In genomic region chr18:37565985-37566478, GRCh38 we compare ENCODE assay signal across 8 cellular contexts. TPM values are rescaled to one million over a fixed set of nuclear protein-coding genes. Genes with fewer than 3 reads are reported as not detected.
A peak's percentile ranks its signal among the peaks of the same experiment; 100 is the strongest.
DNase-seq lines count a peak whose midpoint lies in the region; ATAC-seq and TF ChIP-seq lines count a peak whose summit lies in the region.

No MANE protein-coding gene starts in this region.

- H2BK120ac ChIP-seq in IMR-90 (ENCODE audit: low read depth, low read length), result no peak overlapping the region

- H4K91ac ChIP-seq in IMR-90 (ENCODE audit: insufficient read depth, low read depth, low read length), result no peak overlapping the region

- no peak overlapping the region for H2AK9ac ChIP-seq in IMR-90 (replicated peaks; ENCODE audit: low read depth, low read length, poor library complexity)

- H3K9me1 ChIP-seq in IMR-90 (ENCODE audit: insufficient read depth, low read length), result no peaks in the 10 kb centered on the region

- H3K18ac ChIP-seq in IMR-90 (ENCODE audit: low read depth, low read length), result no peak overlapping the region

- H4K20me1 ChIP-seq in IMR-90 (ENCODE audit: insufficient read depth, low read length) (no peaks in the 10 kb centered on the region), smooth muscle cell (ENCODE audit: low read depth) (no peaks in the 10 kb centered on the region)

- H3K4ac ChIP-seq in IMR-90 (ENCODE audit: low read depth, low read length), result no peak overlapping the region

- no peak for TF ChIP-seq RAD21 in IMR-90 (IDR thresholded peaks at IDR 0.05; ENCODE audit: low read length)

- H3K27ac ChIP-seq in IMR-90 (ENCODE audit: insufficient read depth, low read length) (no peak overlapping the region), smooth muscle cell (ENCODE audit: low read depth) (no peak overlapping the region)

- H3F3A ChIP-seq in smooth muscle cell (ENCODE audit: low read depth), result no peaks in the 10 kb centered on the region

- ATAC-seq in IMR-90 (ENCODE audit: low read depth), result peak; percentile 84
- no peak for ATAC-seq in GM18861 (IDR thresholded peaks at IDR 0.05; ENCODE audit: unreplicated experiment)
- no peak for ATAC-seq in HG03175 (IDR thresholded peaks at IDR 0.05; ENCODE audit: unreplicated experiment)

- H2BK5ac ChIP-seq in IMR-90 (ENCODE audit: low read depth, low read length, poor library complexity, severe bottlenecking), result no peak overlapping the region

- H2BK20ac ChIP-seq in IMR-90 (ENCODE audit: low read depth, low read length), result no peak overlapping the region

- H3K9me3 ChIP-seq in IMR-90 (ENCODE audit: control insufficient read depth, insufficient read depth, low read length), result no peaks in the 10 kb centered on the region
- H3K9me3 ChIP-seq in smooth muscle cell (replicated peaks; ENCODE audit: low read depth), result no peaks in the 10 kb centered on the region

- no CpG with 5 or more reads among the region's 49 CpGs for WGBS in IMR-90 (ENCODE audit: extremely low coverage in 2 of 2, insufficient read length in 1 of 2), 2 experiments
- 2% methylated on average over 20 of the region's 49 CpGs for WGBS in smooth muscle cell (ENCODE audit: low lambda C conversion rate)

- no peak overlapping the region for H2AFZ ChIP-seq in IMR-90 (replicated peaks; ENCODE audit: low read length, poor library complexity)
- peak overlapping the region; percentile 69 for H2AFZ ChIP-seq in smooth muscle cell (ENCODE audit: low read depth)

- no peak overlapping the region for H3K56ac ChIP-seq in IMR-90 (ENCODE audit: extremely low read depth, insufficient read depth, low read length)

- H3K36me3 ChIP-seq in IMR-90 (ENCODE audit: control insufficient read depth, insufficient read depth, low read length) (no peaks in the 10 kb centered on the region), smooth muscle cell (ENCODE audit: low read depth) (no peaks in the 10 kb centered on the region)

- DNase-seq in Ammon's horn (ENCODE audit: low spot score) (peak; percentile 63), IMR-90 (peak; percentile 5), astrocyte of the cerebellum (ENCODE audit: low read depth) (no peak), smooth muscle cell (lab: John Stamatoyannopoulos, UW; ENCODE audit: unreplicated experiment) (peak; percentile 26)
- DNase-seq in activated CD4-positive, alpha-beta T cell treated with anti-CD3 and anti-CD28 coated beads for 1 hour, result no peak

- CTCF ChIA-PET in IMR-90 (lab: Yijun Ruan, JAX), result no interaction called here

- peaks cover 1% of the 10 kb centered on the region; the same call in 1 of the 2 replicates for H3K4me1 ChIP-seq in IMR-90 (ENCODE audit: control insufficient read depth, insufficient read depth, low read length)
- peaks cover 22% of the 10 kb centered on the region for H3K4me1 ChIP-seq in smooth muscle cell (ENCODE audit: low read depth)

- dilution Hi-C loops in IMR-90 (cut with HindIII; ENCODE audit: low sequenced_read_pairs, unreplicated experiment), result no loop called here

- no peak for TF ChIP-seq CTCF in IMR-90 (conservative IDR thresholded peaks at IDR 0.05; ENCODE audit: low read depth, low read length)
- TF ChIP-seq CTCF in astrocyte of the cerebellum (IDR thresholded peaks at IDR 0.05; ENCODE audit: low read depth, low read length, missing control alignments), result no peak
- no peak for TF ChIP-seq CTCF in smooth muscle cell (IDR thresholded peaks at IDR 0.05; ENCODE audit: borderline replicate concordance, insufficient read depth, poor library complexity, severe bottlenecking)

- H3K4me3 ChIP-seq in IMR-90 (ENCODE audit: insufficient read depth, low read depth, low read length), result no peak overlapping the region; the same call in 1 of the 2 replicates
- H3K4me3 ChIP-seq in astrocyte of the cerebellum (ENCODE audit: low read depth, low read length), result peak overlapping the region; percentile 36
- peak overlapping the region; percentile 84 for H3K4me3 ChIP-seq in iPS-11a (ENCODE audit: low read depth, low read length)
- peak overlapping the region; percentile 55 for H3K4me3 ChIP-seq in smooth muscle cell

- peaks cover 46% of the 10 kb centered on the region for H3K27me3 ChIP-seq in IMR-90 (ENCODE audit: control insufficient read depth, insufficient read depth, low read length)
- peaks cover 88% of the 10 kb centered on the region for H3K27me3 ChIP-seq in smooth muscle cell (ENCODE audit: low read depth)

- no TSS peak for BruUV-seq in IMR-90 (replicated peaks; lab: Mats Ljungman, UMichigan)

- no peak; the same call in 1 of the 2 replicates for TF ChIP-seq POLR2A in IMR-90 (IDR thresholded peaks at IDR 0.05; ENCODE audit: low read depth, low read length)

- no peaks in the 10 kb centered on the region for H3K79me2 ChIP-seq in smooth muscle cell (ENCODE audit: low read depth)

- H3K23ac ChIP-seq in IMR-90 (ENCODE audit: low read depth, low read length), result no peak overlapping the region

- in situ Hi-C loops in IMR-90 (cut with MboI; ENCODE audit: low sequenced_read_pairs), result no loop called here
- in situ Hi-C loops in astrocyte of the cerebellum (cut with HindIII; ENCODE audit: low sequenced_read_pairs), result no loop called here

- H3K14ac ChIP-seq in IMR-90 (replicated peaks; ENCODE audit: low read depth, low read length), result no peak overlapping the region

- peak overlapping the region; percentile 44 for H3K4me2 ChIP-seq in IMR-90 (ENCODE audit: low read depth, low read length)
- H3K4me2 ChIP-seq in smooth muscle cell, result peak overlapping the region; percentile 95

- no peak overlapping the region for H3K9ac ChIP-seq in IMR-90 (ENCODE audit: low read depth, low read length)
- no peak overlapping the region for H3K9ac ChIP-seq in smooth muscle cell (ENCODE audit: low read depth)

- H2AK5ac ChIP-seq in IMR-90 (ENCODE audit: low read depth, low read length), result no peak overlapping the region

- H2BK15ac ChIP-seq in IMR-90 (ENCODE audit: low read depth, low read length), result no peak overlapping the region

- intact Hi-C loops in IMR-90 (cut with micrococcal nuclease), result no loop called here

- H3K79me1 ChIP-seq in IMR-90 (ENCODE audit: low read depth in 1 of 2, low read length in 2 of 2), result no peaks in the 10 kb centered on the region

- no peak overlapping the region for H4K8ac ChIP-seq in IMR-90 (ENCODE audit: low read depth in 2 of 2, low read length in 2 of 2)

- H4K5ac ChIP-seq in IMR-90 (ENCODE audit: low read depth, low read length), result no peak overlapping the region

- POLR2A ChIA-PET in IMR-90 (lab: Charles Lee; ENCODE audit: unreplicated experiment), result no interaction called here

TF ChIP-seq in IMR-90, 13 proteins besides CTCF, POLR2A, EP300 and RAD21:
- TF ChIP-seq MXI1 (IDR thresholded peaks at IDR 0.05; ENCODE audit: borderline replicate concordance, low read depth, low read length) (no peak), FOS (IDR thresholded peaks at IDR 0.05; ENCODE audit: low read depth, low read length) (no peak), SMC3 (IDR thresholded peaks at IDR 0.05; ENCODE audit: low read depth, low read length) (no peak), NFE2L2 (IDR thresholded peaks at IDR 0.05; ENCODE audit: low read depth, low read length) (no peak), BHLHE40 (IDR thresholded peaks at IDR 0.05; ENCODE audit: low read depth, low read length) (0 out of 2 replicates have a peak, but pooled peaks have one; percentile 9), ELK1 (IDR thresholded peaks at IDR 0.05; ENCODE audit: borderline replicate concordance, low read depth, low read length) (no peak), CHD1 (IDR thresholded peaks at IDR 0.05; ENCODE audit: low read depth, low read length) (no peak)
TF ChIP-seq in IMR-90: peak in this region for 1.

RNA-seq across cellular contexts. Expression of gene CELF4, which starts 0.4 kb away (rescaled TPM):
- total RNA-seq in IMR-90 (2012; rRNA removed) (not detected in 2 replicates), smooth muscle cell (0.40 TPM in 1 of 2 replicates, not detected in the other)
- polyA plus RNA-seq in IMR-90 (2012; rRNA removed) (not detected in 2 replicates), smooth muscle cell (not detected in 2 replicates)
- not detected in 2 replicates for polyA plus RNA-seq in IMR-90 (2012; cell fraction: cytosol; rRNA removed)
- polyA plus RNA-seq in IMR-90 (2012; cell fraction: nucleus; rRNA removed; ENCODE audit: low replicate concordance), result not detected in 2 replicates

Comparison
In these comparisons a context has a peak if more than half of its experiments do, and no peak if none do; other contexts are left out.
1. DNase-seq: peak in Ammon's horn (single experiment), IMR-90 (single experiment) and smooth muscle cell (single experiment); none in astrocyte of the cerebellum (single experiment) and activated CD4-positive, alpha-beta T cell treated with anti-CD3 and anti-CD28 coated beads for 1 hour (single experiment).